9 cellular contexts compared by ENCODE assay signal in genomic region chr6:3791526-3792212, GRCh38.
"Had no signal": no experiment of that assay in that cellular context is flagged by ENCODE, and none has a peak within 500 bp of the region (broad histone marks: within the 10 kb centered on the region; RNA-seq: fewer than 3 reads in every experiment).

No MANE protein-coding gene starts in this region.

- DNase-seq: activated CD4-positive, alpha-beta T cell treated with anti-CD3 and anti-CD28 coated beads for 48 hours; activated effector memory CD4-positive, alpha-beta T cell treated with anti-CD3 and anti-CD28 coated beads, Interleukin-2, amount 50 U/mL, for 16 hours; activated naive CD8-positive, alpha-beta T cell treated with anti-CD3 and anti-CD28 coated beads for 36 hours; brain microvascular endothelial cell; kidney glomerular epithelial cell; naive B cell; small intestine had no signal

- H3K36me3 ChIP-seq: brain microvascular endothelial cell had no signal

- H3K27ac ChIP-seq: brain microvascular endothelial cell had no signal

- ATAC-seq: esophagus mucosa, WTC11 had no signal

- H3K27me3 ChIP-seq: brain microvascular endothelial cell had no signal
